1 cellular context compared by ENCODE assay signal in genomic region chr1:1511533-1512285, GRCh38.
A peak's percentile ranks its signal among the peaks of the same experiment; 100 is the strongest.
TF ChIP-seq lines count a peak whose summit lies in the region.

Gene ATAD3A (plus strand): TSS chr1:1512162. CDS start chr1:1512269, 107 bp downstream.

TF ChIP-seq in K562, 482 proteins besides CTCF, POLR2A, EP300 and RAD21 (continued from another document and continues in another):
- no peak for TF ChIP-seq TCF7 (IDR thresholded peaks at IDR 0.05; ENCODE audit: borderline replicate concordance)
- peak; percentile 88 for TF ChIP-seq NBN (IDR thresholded peaks at IDR 0.05; ENCODE audit: low read depth)
- TF ChIP-seq IFI16 (CRISPR knock-in tag; IDR thresholded peaks at IDR 0.05): no peak
- peak; percentile 56 for TF ChIP-seq FOSL1 (tag; conservative IDR thresholded peaks at IDR 0.05)
- TF ChIP-seq RBM14 (IDR thresholded peaks at IDR 0.05; ENCODE audit: borderline replicate concordance, insufficient read depth, low read depth, low read length): 0 out of 2 replicates have a peak, but pooled peaks have one; percentile 82
- peak; percentile 39 for TF ChIP-seq GATAD2A (IDR thresholded peaks at IDR 0.05)
- TF ChIP-seq THAP12 (CRISPR knock-in tag; IDR thresholded peaks at IDR 0.05): peak; percentile 19; the same call in 1 of the 2 replicates
- no peak for TF ChIP-seq POLR3G (IDR thresholded peaks at IDR 0.05; ENCODE audit: extremely low read depth, insufficient read length, insufficient replicate concordance)
- TF ChIP-seq C11orf30 (IDR thresholded peaks at IDR 0.05; ENCODE audit: low read depth): peak; percentile 99
- TF ChIP-seq ZNF830 (CRISPR knock-in tag; IDR thresholded peaks at IDR 0.05): no peak
- TF ChIP-seq ARID3A (IDR thresholded peaks at IDR 0.05; ENCODE audit: borderline replicate concordance, low read depth, low read length): no peak
- peak; percentile 90 for TF ChIP-seq E2F1 (CRISPR knock-in tag; IDR thresholded peaks at IDR 0.05)
- no peak for TF ChIP-seq HNRNPUL1 (IDR thresholded peaks at IDR 0.05; ENCODE audit: low read length)
- TF ChIP-seq TAF7 (tag; IDR thresholded peaks at IDR 0.05): peak; percentile 58
- TF ChIP-seq FOXK2 (conservative IDR thresholded peaks at IDR 0.05 in 1 of 2, IDR thresholded peaks at IDR 0.05 in 1 of 2; ENCODE audit: low read depth in 2 of 2): peak; percentile 62 to 87; a peak in 2 of 4 replicates
- TF ChIP-seq MITF (IDR thresholded peaks at IDR 0.05): no peak
- no peak for TF ChIP-seq POLR2AphosphoS2 (IDR thresholded peaks at IDR 0.05; ENCODE audit: low read length)
- no peak for TF ChIP-seq ZNF408 (CRISPR knock-in tag; IDR thresholded peaks at IDR 0.05; ENCODE audit: low read depth)
- no peak for TF ChIP-seq HMG20A (CRISPR knock-in tag; conservative IDR thresholded peaks at IDR 0.05)
- no peak for TF ChIP-seq GTF2A2 (tag; IDR thresholded peaks at IDR 0.05)
- TF ChIP-seq MLLT1 (IDR thresholded peaks at IDR 0.05): peak; percentile 34 to 91; a peak in 3 of 4 replicates
- TF ChIP-seq MTA2 (IDR thresholded peaks at IDR 0.05; ENCODE audit: low read depth): no peak
- TF ChIP-seq GTF2E2 (tag; IDR thresholded peaks at IDR 0.05): peak; percentile 75; the same call in 1 of the 2 replicates
- peak; percentile 96 for TF ChIP-seq ZBTB17 (CRISPR knock-in tag; IDR thresholded peaks at IDR 0.05)
- peak; percentile 71 for TF ChIP-seq GABPA (tag; conservative IDR thresholded peaks at IDR 0.05; ENCODE audit: low read depth)
- no peak for TF ChIP-seq ZNF717 (CRISPR knock-in tag; IDR thresholded peaks at IDR 0.05)
- TF ChIP-seq ZNF143 (CRISPR knock-in tag; IDR thresholded peaks at IDR 0.05): no peak
- no peak for TF ChIP-seq ARNT (IDR thresholded peaks at IDR 0.05)
- TF ChIP-seq ZNF699 (CRISPR knock-in tag; IDR thresholded peaks at IDR 0.05; ENCODE audit: insufficient replicate concordance): no peak
- TF ChIP-seq SMAD2 (IDR thresholded peaks at IDR 0.05; ENCODE audit: low read depth, low read length): no peak
- TF ChIP-seq EGR1 (conservative IDR thresholded peaks at IDR 0.05): peak; percentile 87
- TF ChIP-seq BMI1 (IDR thresholded peaks at IDR 0.05; ENCODE audit: low read length): peak; percentile 58; the same call in 1 of the 2 replicates
- no peak for TF ChIP-seq CBFA2T3 (IDR thresholded peaks at IDR 0.05)
- TF ChIP-seq RERE (CRISPR knock-in tag; IDR thresholded peaks at IDR 0.05; ENCODE audit: borderline replicate concordance): no peak
- TF ChIP-seq ATF7 (IDR thresholded peaks at IDR 0.05): peak; percentile 95
- TF ChIP-seq HMG20B (CRISPR knock-in tag; IDR thresholded peaks at IDR 0.05): no peak
- TF ChIP-seq MAFF (IDR thresholded peaks at IDR 0.05; ENCODE audit: low read length): no peak; the same call in 1 of the 2 replicates
- TF ChIP-seq TBP (optimal IDR thresholded peaks at IDR 0.05; ENCODE audit: low read depth, low read length): peak; percentile 63
- TF ChIP-seq CHD2 (IDR thresholded peaks at IDR 0.05; ENCODE audit: low read depth, low read length): peak; percentile 98
- TF ChIP-seq ETS2 (tag; IDR thresholded peaks at IDR 0.05; ENCODE audit: borderline replicate concordance, poor library complexity, severe bottlenecking): no peak
- no peak for TF ChIP-seq ZFP1 (CRISPR knock-in tag; IDR thresholded peaks at IDR 0.05)
- peak; percentile 86 for TF ChIP-seq SAP30 (IDR thresholded peaks at IDR 0.05; ENCODE audit: borderline replicate concordance, insufficient read depth, low read depth, low read length, poor library complexity, severe bottlenecking)
- peak; percentile 89 for TF ChIP-seq HDAC2 (IDR thresholded peaks at IDR 0.05)
- TF ChIP-seq BCLAF1 (IDR thresholded peaks at IDR 0.05; ENCODE audit: borderline replicate concordance in 1 of 2, control insufficient read depth in 1 of 2, low read depth in 2 of 2, low read length in 1 of 2): no peak
- peak; percentile 100 for TF ChIP-seq MTA3 (IDR thresholded peaks at IDR 0.05; ENCODE audit: borderline replicate concordance)
- TF ChIP-seq GABPB1 (CRISPR knock-in tag; IDR thresholded peaks at IDR 0.05): peak; percentile 91
- no peak for TF ChIP-seq BRCA1 (IDR thresholded peaks at IDR 0.05)
- no peak for TF ChIP-seq BRCA1 (CRISPR knock-in tag; IDR thresholded peaks at IDR 0.05)
- TF ChIP-seq TAF1 (IDR thresholded peaks at IDR 0.05; ENCODE audit: control insufficient read depth, extremely low read depth, insufficient read depth, low read length, severe bottlenecking): peak; percentile 75
- peak; percentile 85 for TF ChIP-seq FIP1L1 (IDR thresholded peaks at IDR 0.05; ENCODE audit: low read depth, low read length, poor library complexity, severe bottlenecking)
- peak; percentile 45; the same call in 1 of the 2 replicates for TF ChIP-seq E2F4 (CRISPR knock-in tag; IDR thresholded peaks at IDR 0.05; ENCODE audit: low read depth)
- no peak for TF ChIP-seq DPF2 (IDR thresholded peaks at IDR 0.05)
- TF ChIP-seq CREB1 (IDR thresholded peaks at IDR 0.05): peak; percentile 99
- peak; percentile 99 for TF ChIP-seq CREB1 (CRISPR knock-in tag; IDR thresholded peaks at IDR 0.05)
